11 cellular contexts compared by ENCODE assay signal in the genomic region with DNA sequence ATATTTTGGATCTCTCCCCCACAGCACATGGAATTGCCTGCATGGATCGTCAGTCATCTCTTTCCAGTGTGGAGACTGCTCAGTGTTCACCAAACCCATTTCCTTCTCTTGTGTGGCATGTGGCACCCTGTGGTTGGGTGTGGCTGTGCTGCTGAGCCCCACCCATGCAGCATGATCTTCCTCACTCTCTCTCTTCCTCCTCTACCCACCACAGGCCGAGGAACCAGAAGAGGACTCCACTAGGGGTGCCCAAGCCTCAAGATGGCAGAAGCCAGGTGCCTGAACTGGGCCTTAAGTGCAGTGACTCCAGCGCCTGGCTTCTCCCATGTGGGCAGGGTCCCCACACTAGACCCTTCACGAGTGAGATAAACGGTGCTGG.
DNase-seq lines count a peak whose midpoint lies in the region; ATAC-seq and TF ChIP-seq lines count a peak whose summit lies in the region.
"Had no signal": no experiment of that assay in that cellular context is flagged by ENCODE, and none has a peak within 500 bp of the region (broad histone marks: within the 10 kb centered on the region; RNA-seq: fewer than 3 reads in every experiment).

No MANE protein-coding gene starts in this region.

- CTCF ChIA-PET in WTC11 (lab: Charles Lee) = no interaction called here
- CTCF ChIA-PET in MCF 10A (lab: Yijun Ruan, JAX) = no interaction called here

- H3K27ac Mint-ChIP-seq in WTC11 (peak overlapping the region; percentile 78; the same call in 1 of the 2 replicates), MCF 10A (ENCODE audit: low read depth, unreplicated experiment) (no peak overlapping the region)
- peak overlapping the region; percentile 93 for H3K27ac Mint-ChIP-seq in activated naive CD8-positive, alpha-beta T cell treated with anti-CD3 and anti-CD28 coated beads, Interleukin-2, amount 10 ng/mL, durations not matched to agents 7 days and 5 days
- peak overlapping the region; percentile 91 for H3K27ac Mint-ChIP-seq in stimulated activated naive CD8-positive, alpha-beta T cell treated with anti-CD3 and anti-CD28 coated beads, Interleukin-15, Interleukin-2, amounts not matched to agents 100 ng/mL and 50 ng/mL, for 24 hours
- H3K27ac Mint-ChIP-seq: GM23338 had no signal

- H3K4me3 ChIP-seq in right atrium auricular region = no peak overlapping the region
- H3K4me3 ChIP-seq: GM23338 had no signal

- H3K9me3 Mint-ChIP-seq in WTC11 = peaks cover 30% of the 10 kb centered on the region
- no peaks in the 10 kb centered on the region for H3K9me3 Mint-ChIP-seq in activated naive CD8-positive, alpha-beta T cell treated with anti-CD3 and anti-CD28 coated beads, Interleukin-2, amount 10 ng/mL, durations not matched to agents 7 days and 5 days
- no peaks in the 10 kb centered on the region for H3K9me3 Mint-ChIP-seq in stimulated activated naive CD8-positive, alpha-beta T cell treated with anti-CD3 and anti-CD28 coated beads, Interleukin-15, Interleukin-2, amounts not matched to agents 100 ng/mL and 50 ng/mL, for 24 hours
- H3K9me3 Mint-ChIP-seq in MCF 10A (ENCODE audit: unreplicated experiment) = no peaks in the 10 kb centered on the region

- intact Hi-C loops in Right ventricle myocardium inferior (cut with DNase I) (no loop called here), MCF 10A (cut with micrococcal nuclease) (no loop called here)

- H3K27me3 ChIP-seq in right atrium auricular region = no peaks in the 10 kb centered on the region

- no peaks in the 10 kb centered on the region for H3K9me3 ChIP-seq in right atrium auricular region

- no TSS peak for BruUV-seq in MCF 10A (replicated peaks; lab: Mats Ljungman, UMichigan)

- POLR2A ChIA-PET in WTC11 (lab: Charles Lee) (no interaction called here), MCF 10A (lab: Yijun Ruan, JAX) (no interaction called here)
- POLR2A ChIA-PET in activated naive CD8-positive, alpha-beta T cell treated with anti-CD3 and anti-CD28 coated beads, Interleukin-2, amount 10 ng/mL, durations not matched to agents 7 days and 5 days (lab: Charles Lee) = interaction anchor here (1.0 kb wide), 1 partner anchor 117 kb away, joined by 5 read pairs; no protein-coding TSS in a partner anchor

- H3K4me3 Mint-ChIP-seq in WTC11 (no peak overlapping the region), MCF 10A (ENCODE audit: unreplicated experiment) (no peak overlapping the region)
- H3K4me3 Mint-ChIP-seq in activated naive CD8-positive, alpha-beta T cell treated with anti-CD3 and anti-CD28 coated beads, Interleukin-2, amount 10 ng/mL, durations not matched to agents 7 days and 5 days = peak overlapping the region; percentile 66
- peak overlapping the region; percentile 47 for H3K4me3 Mint-ChIP-seq in stimulated activated naive CD8-positive, alpha-beta T cell treated with anti-CD3 and anti-CD28 coated beads, Interleukin-15, Interleukin-2, amounts not matched to agents 100 ng/mL and 50 ng/mL, for 24 hours
- H3K4me3 Mint-ChIP-seq: GM23338 had no signal

- H3K4me1 ChIP-seq in right atrium auricular region = peaks cover 0 to 5% of the 10 kb centered on the region in 2 donors

- H3K4me1 Mint-ChIP-seq in WTC11 (peaks cover 14% of the 10 kb centered on the region), MCF 10A (ENCODE audit: insufficient read depth, unreplicated experiment) (peaks cover 3% of the 10 kb centered on the region)
- peaks cover 44% of the 10 kb centered on the region for H3K4me1 Mint-ChIP-seq in activated naive CD8-positive, alpha-beta T cell treated with anti-CD3 and anti-CD28 coated beads, Interleukin-2, amount 10 ng/mL, durations not matched to agents 7 days and 5 days
- peaks cover 64% of the 10 kb centered on the region for H3K4me1 Mint-ChIP-seq in stimulated activated naive CD8-positive, alpha-beta T cell treated with anti-CD3 and anti-CD28 coated beads, Interleukin-15, Interleukin-2, amounts not matched to agents 100 ng/mL and 50 ng/mL, for 24 hours (ENCODE audit: low read depth)

- no peak overlapping the region for H3K27ac ChIP-seq in right atrium auricular region

- DNase-seq in Right ventricle myocardium inferior (ENCODE audit: missing footprints) (no peak), right atrium auricular region (ENCODE audit: low spot score) (no peak), WTC11 (ENCODE audit: low spot score) (no peak), MCF 10A (ENCODE audit: unreplicated experiment) (no peak), hypothalamus (lab: John Stamatoyannopoulos, UW) (no peak)
- no peak for DNase-seq in activated naive CD8-positive, alpha-beta T cell treated with anti-CD3 and anti-CD28 coated beads, Interleukin-2, amount 10 ng/mL, durations not matched to agents 7 days and 5 days
- DNase-seq: ACHN, NCI-H524 treated with DMSO at 0.1 percent for 48 hours had no signal

- TF ChIP-seq CTCF in right atrium auricular region (IDR thresholded peaks at IDR 0.05) (no peak), WTC11 (IDR thresholded peaks at IDR 0.05) (no peak), MCF 10A (IDR thresholded peaks at IDR 0.05; ENCODE audit: unreplicated experiment) (no peak)

- H3K27me3 Mint-ChIP-seq in WTC11 (ENCODE audit: low read depth) (no peaks in the 10 kb centered on the region), MCF 10A (ENCODE audit: insufficient read depth, unreplicated experiment) (no peaks in the 10 kb centered on the region)
- H3K27me3 Mint-ChIP-seq in activated naive CD8-positive, alpha-beta T cell treated with anti-CD3 and anti-CD28 coated beads, Interleukin-2, amount 10 ng/mL, durations not matched to agents 7 days and 5 days = no peaks in the 10 kb centered on the region
- H3K27me3 Mint-ChIP-seq in stimulated activated naive CD8-positive, alpha-beta T cell treated with anti-CD3 and anti-CD28 coated beads, Interleukin-15, Interleukin-2, amounts not matched to agents 100 ng/mL and 50 ng/mL, for 24 hours = no peaks in the 10 kb centered on the region

- ATAC-seq in Right ventricle myocardium inferior (peak; percentile 37), WTC11 (no peak), GM21367 (IDR thresholded peaks at IDR 0.05; ENCODE audit: unreplicated experiment) (no peak)
- peak; percentile 49 for ATAC-seq in activated naive CD8-positive, alpha-beta T cell treated with anti-CD3 and anti-CD28 coated beads, Interleukin-2, amount 10 ng/mL, durations not matched to agents 7 days and 5 days (ENCODE audit: low read depth)
- ATAC-seq: GM23338 had no signal

- H3K36me3 Mint-ChIP-seq in WTC11 = peaks cover 92% of the 10 kb centered on the region
- peaks cover 60% of the 10 kb centered on the region for H3K36me3 Mint-ChIP-seq in activated naive CD8-positive, alpha-beta T cell treated with anti-CD3 and anti-CD28 coated beads, Interleukin-2, amount 10 ng/mL, durations not matched to agents 7 days and 5 days
- H3K36me3 Mint-ChIP-seq in stimulated activated naive CD8-positive, alpha-beta T cell treated with anti-CD3 and anti-CD28 coated beads, Interleukin-15, Interleukin-2, amounts not matched to agents 100 ng/mL and 50 ng/mL, for 24 hours (ENCODE audit: low read depth) = peaks cover 83% of the 10 kb centered on the region
- peaks cover 14% of the 10 kb centered on the region for H3K36me3 Mint-ChIP-seq in MCF 10A (ENCODE audit: insufficient read depth, unreplicated experiment)

- H3K36me3 ChIP-seq in right atrium auricular region = no peaks in the 10 kb centered on the region

TF ChIP-seq in WTC11, 78 proteins besides CTCF, POLR2A, EP300 and RAD21:
- no peak for TF ChIP-seq PRRX2 (CRISPR knock-in tag; IDR thresholded peaks at IDR 0.05)
TF ChIP-seq in WTC11: peak in this region for 0.

Comparison
In these comparisons a context has a peak if more than half of its experiments do, and no peak if none do; other contexts are left out.
1. ATAC-seq: peak in Right ventricle myocardium inferior (single experiment) and activated naive CD8-positive, alpha-beta T cell treated with anti-CD3 and anti-CD28 coated beads, Interleukin-2, amount 10 ng/mL, durations not matched to agents 7 days and 5 days (single experiment); none in WTC11 (single experiment) and GM21367 (single experiment).
2. H3K4me3 Mint-ChIP-seq: peak in activated naive CD8-positive, alpha-beta T cell treated with anti-CD3 and anti-CD28 coated beads, Interleukin-2, amount 10 ng/mL, durations not matched to agents 7 days and 5 days (single experiment) and stimulated activated naive CD8-positive, alpha-beta T cell treated with anti-CD3 and anti-CD28 coated beads, Interleukin-15, Interleukin-2, amounts not matched to agents 100 ng/mL and 50 ng/mL, for 24 hours (single experiment); none in WTC11 (single experiment) and MCF 10A (single experiment).